Comparison of ENCODE assay signal across 8 cellular contexts in genomic region chr6:1396952-1397868, GRCh38. TPM values are rescaled to one million over a fixed set of nuclear protein-coding genes. Genes with fewer than 3 reads are reported as not detected.
DNase-seq lines count a peak whose midpoint lies in the region; FAIRE-seq and TF ChIP-seq lines count a peak whose summit lies in the region.

No MANE protein-coding gene starts in this region.

- no peaks in the 10 kb centered on the region for H3K79me2 ChIP-seq in parathyroid adenoma

- H3K36me3 ChIP-seq in parathyroid adenoma (ENCODE audit: control insufficient read depth, insufficient read depth, low read length): no peaks in the 10 kb centered on the region

- H2AFZ ChIP-seq in parathyroid adenoma: peak overlapping the region; percentile 54

- TF ChIP-seq CTCF in parathyroid adenoma (IDR thresholded peaks at IDR 0.05): peak; percentile 94
- peak; percentile 98 for TF ChIP-seq CTCF in type B pancreatic cell (conservative IDR thresholded peaks at IDR 0.05)

- H3K4me1 Mint-ChIP-seq in type B pancreatic cell (ENCODE audit: unreplicated experiment): peaks cover 19% of the 10 kb centered on the region

- FAIRE-seq in frontal cortex (lab: Jason Lieb, UNC): no peak

- H3K36me3 Mint-ChIP-seq in type B pancreatic cell: peaks cover 4% of the 10 kb centered on the region

- no peaks in the 10 kb centered on the region for H3K4me1 ChIP-seq in parathyroid adenoma

- H3K9me3 Mint-ChIP-seq in type B pancreatic cell: no peaks in the 10 kb centered on the region

- no peak overlapping the region for H3K27ac ChIP-seq in parathyroid adenoma

- H3K4me2 ChIP-seq in parathyroid adenoma (ENCODE audit: low read length): no peak overlapping the region

- H3K9ac ChIP-seq in parathyroid adenoma: no peak overlapping the region

- DNase-seq in SIG-M5 treated with dmso at 0.1 percent for 504 hours (lab: John Stamatoyannopoulos, UW; ENCODE audit: unreplicated experiment) (peak; percentile 43), SIG-M5 (lab: John Stamatoyannopoulos, UW) (no peak), HuH-7.5 (ENCODE audit: low spot score) (peak; percentile 70), SHP77 (lab: John Stamatoyannopoulos, UW) (peak; percentile 64 to 69), frontal cortex (ENCODE audit: low spot score in 2 of 2) (peak; percentile 69 to 82), type B pancreatic cell (ENCODE audit: extremely low spot score, unreplicated experiment) (no peak)
- peak; percentile 89 for DNase-seq in activated effector memory CD4-positive, alpha-beta T cell treated with anti-CD3 and anti-CD28 coated beads, Interleukin-2, amount 50 U/mL, for 16 hours

- H3K4me3 Mint-ChIP-seq in type B pancreatic cell: peak overlapping the region; percentile 61

- peaks cover 5% of the 10 kb centered on the region for H3K27me3 ChIP-seq in parathyroid adenoma (ENCODE audit: control insufficient read depth, insufficient read depth, low read length)

- no peaks in the 10 kb centered on the region for H3K9me3 ChIP-seq in parathyroid adenoma (ENCODE audit: control insufficient read depth, low read length)

- peaks cover 87% of the 10 kb centered on the region for H3K27me3 Mint-ChIP-seq in type B pancreatic cell

- peak overlapping the region; percentile 32 for H3K27ac Mint-ChIP-seq in type B pancreatic cell

- H3K4me3 ChIP-seq in parathyroid adenoma (ENCODE audit: low read depth, low read length): no peak overlapping the region

RNA-seq across cellular contexts. Expression of gene FOXF2, which starts 7.8 kb away (rescaled TPM):
- total RNA-seq in frontal cortex (1.2 TPM), type B pancreatic cell (ENCODE audit: low replicate concordance) (2.1 and 8.1 TPM in 2 replicates)

Comparison
In these comparisons a context has a peak if more than half of its experiments do, and no peak if none do; other contexts are left out.
1. DNase-seq: peak in SIG-M5 treated with dmso at 0.1 percent for 504 hours (single experiment), HuH-7.5 (single experiment), SHP77 (2 of 2), activated effector memory CD4-positive, alpha-beta T cell treated with anti-CD3 and anti-CD28 coated beads, Interleukin-2, amount 50 U/mL, for 16 hours (single experiment) and frontal cortex (2 of 2); none in SIG-M5 (single experiment) and type B pancreatic cell (single experiment).